Comparison of ENCODE assay signal across 23 cellular contexts in the genomic region with DNA sequence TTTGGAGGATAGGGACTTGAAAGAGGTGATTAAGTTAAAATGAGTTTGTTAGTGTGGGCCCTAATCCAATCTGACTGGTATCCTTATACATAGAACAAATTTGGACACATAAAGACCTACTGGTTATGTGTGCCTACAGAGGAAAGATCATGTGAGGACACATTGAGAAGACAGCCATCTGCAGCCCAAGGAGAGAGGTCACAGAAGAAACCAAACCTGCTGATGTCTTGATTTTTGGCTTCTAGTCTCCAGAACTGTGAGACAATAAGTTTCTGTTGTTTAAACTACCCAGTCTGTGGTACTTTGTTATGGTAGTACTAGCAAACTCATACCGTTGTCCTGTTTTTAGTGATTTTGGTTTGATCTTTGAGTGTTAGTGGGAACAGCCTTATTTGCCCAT. TPM values are rescaled to one million over a fixed set of nuclear protein-coding genes. Genes with fewer than 3 reads are reported as not detected.
"Had no signal": no experiment of that assay in that cellular context is flagged by ENCODE, and none has a peak within 500 bp of the region (broad histone marks: within the 10 kb centered on the region; RNA-seq: fewer than 3 reads in every experiment).

No MANE protein-coding gene starts in this region.

- DNase-seq: natural killer cell; occipital lobe; ovary; posterior cingulate gyrus; psoas muscle; right cardiac atrium; right lobe of liver; sigmoid colon; small intestine; stimulated activated CD4-positive, alpha-beta T cell treated with anti-CD3 and anti-CD28 coated beads, Interleukin-15, amount 100 ng/mL, for 24 hours; stimulated activated CD4-positive, alpha-beta T cell treated with anti-CD3 and anti-CD28 coated beads, Interleukin-2, amount 100 ng/mL, for 24 hours; stimulated activated CD4-positive, alpha-beta T cell treated with anti-CD3 and anti-CD28 coated beads, Interleukin-2, amount 100 ng/mL, for 48 hours; stimulated activated CD4-positive, alpha-beta T cell treated with anti-CD3 and anti-CD28 coated beads, Interleukin-4, amount 100 ng/mL, for 24 hours; stimulated activated naive B cell treated with anti-CD40 and anti-IgM and Interleukin-4, amounts not matched to agents 10 μg/mL and 1 μg/mL and 100 μg/mL, for 72 hours; stimulated activated naive CD4-positive, alpha-beta T cell treated with Interleukin-2 at 50 U/mL for 16 hours; stomach; tibial artery; transverse colon; upper lobe of right lung; uterus had no signal

- FAIRE-seq: small intestine had no signal

- H3K27ac ChIP-seq: neural progenitor cell, ovary, parathyroid adenoma, psoas muscle, right lobe of liver, sigmoid colon, stomach, transverse colon, upper lobe of right lung, uterus had no signal

- ATAC-seq: natural killer cell; psoas muscle; right cardiac atrium; right lobe of liver; stimulated activated effector memory CD8-positive, alpha-beta T cell treated with anti-CD3 and anti-CD28 coated beads, Interleukin-12 subunit alpha, Interleukin-12 subunit beta, amount 100 ng/mL, for 72 hours; stimulated activated naive B cell treated with anti-CD40 and anti-IgM and Interleukin-4, amounts not matched to agents 10 μg/mL and 1 μg/mL and 100 μg/mL, for 72 hours; upper lobe of right lung had no signal

- H3K4me1 ChIP-seq: right lobe of liver, sigmoid colon, transverse colon, upper lobe of right lung, uterus had no signal

- H3K4me3 ChIP-seq: neural progenitor cell, ovary, psoas muscle, right lobe of liver, sigmoid colon, stomach, tibial artery, transverse colon, upper lobe of right lung, uterus had no signal

- H3K36me3 ChIP-seq: neural progenitor cell, ovary, right lobe of liver, sigmoid colon, stomach, tibial artery, transverse colon, upper lobe of right lung, uterus had no signal

- H2AFZ ChIP-seq: neural progenitor cell, parathyroid adenoma had no signal

- H3K9ac ChIP-seq: neural progenitor cell, parathyroid adenoma had no signal

- H3K4me2 ChIP-seq: neural progenitor cell had no signal

- H3K27me3 ChIP-seq: neural progenitor cell, ovary, right lobe of liver, sigmoid colon, stomach, tibial artery, transverse colon, upper lobe of right lung, uterus had no signal

- H3K9me3 ChIP-seq: ovary, psoas muscle, right lobe of liver, sigmoid colon, stomach, tibial artery, transverse colon, upper lobe of right lung, uterus had no signal

RNA-seq across cellular contexts. Expression of gene RNF180, which starts 18.3 kb away (rescaled TPM):
- total RNA-seq: natural killer cell had no signal
